In the genomic region with DNA sequence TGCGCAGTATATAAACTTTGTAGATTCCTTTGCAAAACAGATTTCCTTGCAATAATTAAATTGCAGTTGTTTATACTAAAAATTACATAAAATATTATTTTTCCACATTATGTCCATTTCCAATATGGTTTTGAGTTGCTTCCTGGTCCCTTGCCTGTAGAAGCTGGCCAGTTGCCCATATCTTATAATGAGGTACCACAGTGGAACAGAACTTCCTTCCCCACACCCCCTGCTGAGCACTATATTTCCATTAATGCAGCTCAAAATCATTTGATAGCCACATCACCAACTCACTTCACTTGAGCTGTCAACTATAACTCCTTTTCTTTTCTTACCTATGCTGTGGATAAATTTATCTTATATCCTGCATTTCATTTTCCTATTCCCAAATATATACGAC, we compare ENCODE assay signal across 22 cellular contexts.
"Had no signal": no experiment of that assay in that cellular context is flagged by ENCODE, and none has a peak within 500 bp of the region (broad histone marks: within the 10 kb centered on the region; RNA-seq: fewer than 3 reads in every experiment).

No MANE protein-coding gene starts in this region.

- H3K27ac Mint-ChIP-seq: activated B cell treated with CpG ODN at 0.5 μM for 24 hours; activated CD4-positive, alpha-beta memory T cell treated with anti-CD3 and anti-CD28 coated beads for 36 hours; activated CD4-positive, alpha-beta T cell treated with anti-CD3 and anti-CD28 coated beads for 36 hours; activated CD8-positive, alpha-beta memory T cell treated with anti-CD3 and anti-CD28 coated beads, Interleukin-2, amount 10 ng/mL, durations not matched to agents 7 days and 5 days; activated naive CD8-positive, alpha-beta T cell treated with anti-CD3 and anti-CD28 coated beads, Interleukin-2, amount 50 U/mL, for 24 hours; activated T-helper 1 cell treated with anti-CD3 and anti-CD28 coated beads, Interleukin-12 subunit alpha, Interleukin-12 subunit beta, Interleukin-2, Interleukin-4 antibody, amounts not matched to agents 30 ng/mL and 10 ng/mL and 1 ng/mL, durations not matched to agents 14 hours and 24 hours and 36 hours; effector memory CD8-positive, alpha-beta T cell; memory B cell; nephron progenitor cell had no signal

- H3K9me3 Mint-ChIP-seq: activated B cell treated with CpG ODN at 0.5 μM for 24 hours; activated CD4-positive, alpha-beta memory T cell treated with anti-CD3 and anti-CD28 coated beads for 36 hours; activated T-helper 1 cell treated with anti-CD3 and anti-CD28 coated beads, Interleukin-12 subunit alpha, Interleukin-12 subunit beta, Interleukin-2, Interleukin-4 antibody, amounts not matched to agents 30 ng/mL and 10 ng/mL and 1 ng/mL, durations not matched to agents 14 hours and 24 hours and 36 hours; nephron progenitor cell had no signal

- ATAC-seq: activated CD4-positive, alpha-beta T cell treated with anti-CD3 and anti-CD28 coated beads for 36 hours; activated CD8-positive, alpha-beta memory T cell treated with anti-CD3 and anti-CD28 coated beads, Interleukin-2, amount 10 ng/mL, durations not matched to agents 7 days and 5 days; activated naive CD8-positive, alpha-beta T cell treated with anti-CD3 and anti-CD28 coated beads, Interleukin-2, amount 50 U/mL, for 24 hours; effector memory CD8-positive, alpha-beta T cell; right cardiac atrium; stimulated activated naive CD8-positive, alpha-beta T cell treated with anti-CD3 and anti-CD28 coated beads, Interleukin-15, Interleukin-2, amounts not matched to agents 100 U/mL and 50 U/mL, for 24 hours had no signal

- H3K36me3 Mint-ChIP-seq: activated CD4-positive, alpha-beta memory T cell treated with anti-CD3 and anti-CD28 coated beads for 36 hours; activated CD8-positive, alpha-beta memory T cell treated with anti-CD3 and anti-CD28 coated beads, Interleukin-2, amount 10 ng/mL, durations not matched to agents 7 days and 5 days; memory B cell had no signal

- DNase-seq: activated B cell treated with CpG ODN at 0.5 μM for 24 hours; activated CD4-positive, alpha-beta memory T cell treated with anti-CD3 and anti-CD28 coated beads for 36 hours; activated CD4-positive, alpha-beta T cell treated with anti-CD3 and anti-CD28 coated beads for 36 hours; activated CD8-positive, alpha-beta memory T cell treated with anti-CD3 and anti-CD28 coated beads, Interleukin-2, amount 10 ng/mL, durations not matched to agents 7 days and 5 days; activated gamma-delta T cell; activated naive CD4-positive, alpha-beta T cell treated with anti-CD3 and anti-CD28 coated beads, Interleukin-2, amount 50 U/mL, for 16 hours; activated naive CD8-positive, alpha-beta T cell treated with anti-CD3 and anti-CD28 coated beads, Interleukin-2, amount 50 U/mL, for 24 hours; brain microvascular endothelial cell; caudate nucleus; dorsolateral prefrontal cortex; effector memory CD8-positive, alpha-beta T cell; hippocampal formation; kidney glomerular epithelial cell; nephron progenitor cell; right cardiac atrium; stimulated activated CD4-positive, alpha-beta T cell treated with anti-CD3 and anti-CD28 coated beads, Interleukin-12 subunit alpha, Interleukin-12 subunit beta, amount 100 ng/mL, for 4 hours; stimulated activated CD4-positive, alpha-beta T cell treated with anti-CD3 and anti-CD28 coated beads, Interleukin-4, amount 100 ng/mL, for 4 hours; stimulated activated naive CD8-positive, alpha-beta T cell treated with anti-CD3 and anti-CD28 coated beads, Interleukin-15, Interleukin-2, amounts not matched to agents 100 U/mL and 50 U/mL, for 24 hours; upper lobe of left lung had no signal

- H3K27me3 Mint-ChIP-seq: activated B cell treated with CpG ODN at 0.5 μM for 24 hours; activated CD4-positive, alpha-beta memory T cell treated with anti-CD3 and anti-CD28 coated beads for 36 hours; activated CD4-positive, alpha-beta T cell treated with anti-CD3 and anti-CD28 coated beads for 36 hours; activated CD8-positive, alpha-beta memory T cell treated with anti-CD3 and anti-CD28 coated beads, Interleukin-2, amount 10 ng/mL, durations not matched to agents 7 days and 5 days; activated naive CD8-positive, alpha-beta T cell treated with anti-CD3 and anti-CD28 coated beads, Interleukin-2, amount 50 U/mL, for 24 hours; effector memory CD8-positive, alpha-beta T cell; memory B cell had no signal

- H3K4me1 Mint-ChIP-seq: activated B cell treated with CpG ODN at 0.5 μM for 24 hours; activated CD4-positive, alpha-beta T cell treated with anti-CD3 and anti-CD28 coated beads for 36 hours; activated CD8-positive, alpha-beta memory T cell treated with anti-CD3 and anti-CD28 coated beads, Interleukin-2, amount 10 ng/mL, durations not matched to agents 7 days and 5 days; activated naive CD8-positive, alpha-beta T cell treated with anti-CD3 and anti-CD28 coated beads, Interleukin-2, amount 50 U/mL, for 24 hours; memory B cell; nephron progenitor cell had no signal

- H3K4me3 Mint-ChIP-seq: activated B cell treated with CpG ODN at 0.5 μM for 24 hours; activated CD4-positive, alpha-beta memory T cell treated with anti-CD3 and anti-CD28 coated beads for 36 hours; activated CD4-positive, alpha-beta T cell treated with anti-CD3 and anti-CD28 coated beads for 36 hours; activated CD8-positive, alpha-beta memory T cell treated with anti-CD3 and anti-CD28 coated beads, Interleukin-2, amount 10 ng/mL, durations not matched to agents 7 days and 5 days; activated naive CD8-positive, alpha-beta T cell treated with anti-CD3 and anti-CD28 coated beads, Interleukin-2, amount 50 U/mL, for 24 hours; activated T-helper 1 cell treated with anti-CD3 and anti-CD28 coated beads, Interleukin-12 subunit alpha, Interleukin-12 subunit beta, Interleukin-2, Interleukin-4 antibody, amounts not matched to agents 30 ng/mL and 10 ng/mL and 1 ng/mL, durations not matched to agents 14 hours and 24 hours and 36 hours; effector memory CD8-positive, alpha-beta T cell; memory B cell; nephron progenitor cell had no signal

- H3K4me3 ChIP-seq: dorsolateral prefrontal cortex, esophagus muscularis mucosa, upper lobe of left lung had no signal
